ENCODE assay signal across 35 cellular contexts in genomic region chr2:2719781-2720180, GRCh38.
"Had no signal": no experiment of that assay in that cellular context is flagged by ENCODE, and none has a peak within 500 bp of the region (broad histone marks: within the 10 kb centered on the region; RNA-seq: fewer than 3 reads in every experiment).

No MANE protein-coding gene starts in this region.

- H3K4me1 ChIP-seq: adrenal gland, body of pancreas, breast epithelium, esophagus muscularis mucosa, foreskin keratinocyte, gastrocnemius medialis had no signal

- H3K9me3 Mint-ChIP-seq: activated CD4-positive, alpha-beta memory T cell treated with anti-CD3 and anti-CD28 coated beads for 36 hours; activated CD4-positive, alpha-beta T cell treated with anti-CD3 and anti-CD28 coated beads, Interleukin-2, amount 10 ng/mL, durations not matched to agents 24 days and 14 days; activated naive CD4-positive, alpha-beta T cell treated with anti-CD3 and anti-CD28 coated beads for 36 hours; activated naive CD4-positive, alpha-beta T cell treated with anti-CD3 and anti-CD28 coated beads, Interleukin-2, amount 50 U/mL, for 24 hours; activated naive CD8-positive, alpha-beta T cell treated with anti-CD3 and anti-CD28 coated beads for 36 hours; activated naive CD8-positive, alpha-beta T cell treated with anti-CD3 and anti-CD28 coated beads, Interleukin-2, amount 50 U/mL, for 24 hours; activated T-helper 1 cell treated with anti-CD3 and anti-CD28 coated beads, Interleukin-12 subunit alpha, Interleukin-12 subunit beta, Interleukin-2, Interleukin-4 antibody, amounts not matched to agents 30 ng/mL and 10 ng/mL and 1 ng/mL, durations not matched to agents 14 hours and 24 hours and 36 hours; activated T-helper 2 cell treated with anti-CD3 and anti-CD28 coated beads, Interferon-gamma antibody, Interleukin-2, Interleukin-4, amounts not matched to agents 10 μg/mL and 5 μg/mL and 100 μg/mL, durations not matched to agents 14 hours and 24 hours and 36 hours; central memory CD8-positive, alpha-beta T cell; dendritic cell treated with granulocyte-macrophage colony-stimulating factor and Interleukin-4, amounts not matched to agents 40 ng/mL and 50 ng/mL, for 4 days; T-helper 2 cell treated with Interferon-gamma antibody and Interleukin-4, amounts not matched to agents 5 μg/mL and 100 μg/mL, for 36 hours had no signal

- H3K27me3 ChIP-seq: adrenal gland, body of pancreas, breast epithelium, cardiac muscle cell, foreskin keratinocyte, gastrocnemius medialis had no signal

- ATAC-seq: activated CD4-positive, alpha-beta T cell treated with anti-CD3 and anti-CD28 coated beads for 36 hours; activated CD8-positive, alpha-beta memory T cell treated with anti-CD3 and anti-CD28 coated beads, Interleukin-2, amount 10 ng/mL, durations not matched to agents 7 days and 5 days; activated CD8-positive, alpha-beta T cell treated with anti-CD3 and anti-CD28 coated beads, Interleukin-2, amount 10 ng/mL, durations not matched to agents 7 days and 5 days; activated naive CD8-positive, alpha-beta T cell treated with anti-CD3 and anti-CD28 coated beads, Interleukin-2, amount 50 U/mL, for 24 hours; body of pancreas; foreskin keratinocyte; gastrocnemius medialis; T-helper 17 cell had no signal

- H3K27me3 Mint-ChIP-seq: activated CD4-positive, alpha-beta memory T cell treated with anti-CD3 and anti-CD28 coated beads for 36 hours; activated CD4-positive, alpha-beta T cell treated with anti-CD3 and anti-CD28 coated beads, Interleukin-2, amount 10 ng/mL, durations not matched to agents 24 days and 14 days; activated CD8-positive, alpha-beta memory T cell treated with anti-CD3 and anti-CD28 coated beads, Interleukin-2, amount 10 ng/mL, durations not matched to agents 7 days and 5 days; activated naive CD4-positive, alpha-beta T cell treated with anti-CD3 and anti-CD28 coated beads, Interleukin-2, amount 50 U/mL, for 24 hours; activated naive CD8-positive, alpha-beta T cell treated with anti-CD3 and anti-CD28 coated beads, Interleukin-2, amount 50 U/mL, for 24 hours; central memory CD8-positive, alpha-beta T cell had no signal

- H3K27ac ChIP-seq: adrenal gland, body of pancreas, breast epithelium, cardiac muscle cell, coronary artery, dorsolateral prefrontal cortex, esophagus muscularis mucosa, foreskin keratinocyte, gastrocnemius medialis had no signal

- H3K27ac Mint-ChIP-seq: activated CD4-positive, alpha-beta memory T cell treated with anti-CD3 and anti-CD28 coated beads for 36 hours; activated CD4-positive, alpha-beta T cell treated with anti-CD3 and anti-CD28 coated beads for 36 hours; activated CD4-positive, alpha-beta T cell treated with anti-CD3 and anti-CD28 coated beads, Interleukin-2, amount 10 ng/mL, durations not matched to agents 24 days and 14 days; activated CD8-positive, alpha-beta memory T cell treated with anti-CD3 and anti-CD28 coated beads, Interleukin-2, amount 10 ng/mL, durations not matched to agents 7 days and 5 days; activated CD8-positive, alpha-beta T cell treated with anti-CD3 and anti-CD28 coated beads, Interleukin-2, amount 10 ng/mL, durations not matched to agents 7 days and 5 days; activated naive CD4-positive, alpha-beta T cell treated with anti-CD3 and anti-CD28 coated beads for 36 hours; activated naive CD4-positive, alpha-beta T cell treated with anti-CD3 and anti-CD28 coated beads, Interleukin-2, amount 50 U/mL, for 24 hours; activated naive CD8-positive, alpha-beta T cell treated with anti-CD3 and anti-CD28 coated beads for 36 hours; activated naive CD8-positive, alpha-beta T cell treated with anti-CD3 and anti-CD28 coated beads, Interleukin-2, amount 50 U/mL, for 24 hours; activated T-helper 1 cell treated with anti-CD3 and anti-CD28 coated beads, Interleukin-12 subunit alpha, Interleukin-12 subunit beta, Interleukin-2, Interleukin-4 antibody, amounts not matched to agents 30 ng/mL and 10 ng/mL and 1 ng/mL, durations not matched to agents 14 hours and 24 hours and 36 hours; activated T-helper 2 cell treated with anti-CD3 and anti-CD28 coated beads, Interferon-gamma antibody, Interleukin-2, Interleukin-4, amounts not matched to agents 10 μg/mL and 5 μg/mL and 100 μg/mL, durations not matched to agents 14 hours and 24 hours and 36 hours; dendritic cell treated with granulocyte-macrophage colony-stimulating factor and Interleukin-4, amounts not matched to agents 40 ng/mL and 50 ng/mL, for 4 days; T-helper 17 cell; T-helper 2 cell treated with Interferon-gamma antibody and Interleukin-4, amounts not matched to agents 5 μg/mL and 100 μg/mL, for 36 hours had no signal

- H3K4me3 ChIP-seq: adrenal gland, body of pancreas, breast epithelium, cardiac muscle cell, coronary artery, dorsolateral prefrontal cortex, esophagus muscularis mucosa, gastrocnemius medialis had no signal

- H3K4me1 Mint-ChIP-seq: activated CD4-positive, alpha-beta T cell treated with anti-CD3 and anti-CD28 coated beads for 36 hours; activated CD4-positive, alpha-beta T cell treated with anti-CD3 and anti-CD28 coated beads, Interleukin-2, amount 10 ng/mL, durations not matched to agents 24 days and 14 days; activated CD8-positive, alpha-beta memory T cell treated with anti-CD3 and anti-CD28 coated beads, Interleukin-2, amount 10 ng/mL, durations not matched to agents 7 days and 5 days; activated naive CD4-positive, alpha-beta T cell treated with anti-CD3 and anti-CD28 coated beads, Interleukin-2, amount 50 U/mL, for 24 hours; activated naive CD8-positive, alpha-beta T cell treated with anti-CD3 and anti-CD28 coated beads for 36 hours; activated naive CD8-positive, alpha-beta T cell treated with anti-CD3 and anti-CD28 coated beads, Interleukin-2, amount 50 U/mL, for 24 hours; central memory CD8-positive, alpha-beta T cell; T-helper 17 cell had no signal

- DNase-seq: activated CD4-positive, alpha-beta memory T cell treated with anti-CD3 and anti-CD28 coated beads for 36 hours; activated CD4-positive, alpha-beta T cell treated with anti-CD3 and anti-CD28 coated beads for 36 hours; activated CD4-positive, alpha-beta T cell treated with anti-CD3 and anti-CD28 coated beads, Interleukin-2, amount 10 ng/mL, durations not matched to agents 24 days and 14 days; activated CD4-positive, CD25-positive, alpha-beta regulatory T cell; activated CD4-positive, CD25-positive, alpha-beta regulatory T cell treated with anti-CD3 and anti-CD28 coated beads, Interleukin-2, amount 50 U/mL, for 72 hours; activated CD8-positive, alpha-beta memory T cell treated with anti-CD3 and anti-CD28 coated beads, Interleukin-2, amount 10 ng/mL, durations not matched to agents 7 days and 5 days; activated CD8-positive, alpha-beta memory T cell treated with anti-CD3 and anti-CD28 coated beads, Interleukin-2, amount 50 U/mL, for 4 hours; activated CD8-positive, alpha-beta T cell treated with anti-CD3 and anti-CD28 coated beads, Interleukin-2, amount 10 ng/mL, durations not matched to agents 7 days and 5 days; activated effector memory CD4-positive, alpha-beta T cell treated with anti-CD3 and anti-CD28 coated beads, Interleukin-2, amount 50 U/mL, for 16 hours; activated naive CD4-positive, alpha-beta T cell treated with anti-CD3 and anti-CD28 coated beads for 36 hours; activated naive CD8-positive, alpha-beta T cell treated with anti-CD3 and anti-CD28 coated beads for 36 hours; activated naive CD8-positive, alpha-beta T cell treated with anti-CD3 and anti-CD28 coated beads, Interleukin-2, amount 50 U/mL, for 24 hours; activated T-cell treated with anti-CD3 and anti-CD28 coated beads, Interleukin-2, amount 50 U/mL, for 1 hour; activated T-cell treated with anti-CD3 and anti-CD28 coated beads, Interleukin-2, amount 50 U/mL, for 48 hours; adrenal gland; amygdala; aorta; body of pancreas; effector memory CD4-positive, alpha-beta T cell; erythroblast; foreskin keratinocyte; gastrocnemius medialis; T-helper 1 cell; T-helper 17 cell had no signal

- H3K36me3 Mint-ChIP-seq: activated CD4-positive, alpha-beta memory T cell treated with anti-CD3 and anti-CD28 coated beads for 36 hours; activated CD8-positive, alpha-beta memory T cell treated with anti-CD3 and anti-CD28 coated beads, Interleukin-2, amount 10 ng/mL, durations not matched to agents 7 days and 5 days; activated naive CD4-positive, alpha-beta T cell treated with anti-CD3 and anti-CD28 coated beads, Interleukin-2, amount 50 U/mL, for 24 hours; activated naive CD8-positive, alpha-beta T cell treated with anti-CD3 and anti-CD28 coated beads for 36 hours had no signal

- H3K36me3 ChIP-seq: adrenal gland, breast epithelium, cardiac muscle cell, esophagus muscularis mucosa, gastrocnemius medialis had no signal

- H3K9me3 ChIP-seq: adrenal gland, body of pancreas, breast epithelium, esophagus muscularis mucosa, gastrocnemius medialis had no signal

- H3K4me3 Mint-ChIP-seq: activated CD4-positive, alpha-beta memory T cell treated with anti-CD3 and anti-CD28 coated beads for 36 hours; activated CD4-positive, alpha-beta T cell treated with anti-CD3 and anti-CD28 coated beads for 36 hours; activated CD4-positive, alpha-beta T cell treated with anti-CD3 and anti-CD28 coated beads, Interleukin-2, amount 10 ng/mL, durations not matched to agents 24 days and 14 days; activated CD8-positive, alpha-beta memory T cell treated with anti-CD3 and anti-CD28 coated beads, Interleukin-2, amount 10 ng/mL, durations not matched to agents 7 days and 5 days; activated CD8-positive, alpha-beta T cell treated with anti-CD3 and anti-CD28 coated beads, Interleukin-2, amount 10 ng/mL, durations not matched to agents 7 days and 5 days; activated naive CD4-positive, alpha-beta T cell treated with anti-CD3 and anti-CD28 coated beads for 36 hours; activated naive CD4-positive, alpha-beta T cell treated with anti-CD3 and anti-CD28 coated beads, Interleukin-2, amount 50 U/mL, for 24 hours; activated naive CD8-positive, alpha-beta T cell treated with anti-CD3 and anti-CD28 coated beads for 36 hours; activated naive CD8-positive, alpha-beta T cell treated with anti-CD3 and anti-CD28 coated beads, Interleukin-2, amount 50 U/mL, for 24 hours; activated T-helper 1 cell treated with anti-CD3 and anti-CD28 coated beads, Interleukin-12 subunit alpha, Interleukin-12 subunit beta, Interleukin-2, Interleukin-4 antibody, amounts not matched to agents 30 ng/mL and 10 ng/mL and 1 ng/mL, durations not matched to agents 14 hours and 24 hours and 36 hours; central memory CD8-positive, alpha-beta T cell; dendritic cell treated with granulocyte-macrophage colony-stimulating factor and Interleukin-4, amounts not matched to agents 40 ng/mL and 50 ng/mL, for 4 days; T-helper 17 cell; T-helper 2 cell treated with Interferon-gamma antibody and Interleukin-4, amounts not matched to agents 5 μg/mL and 100 μg/mL, for 36 hours had no signal
